In the genomic region with DNA sequence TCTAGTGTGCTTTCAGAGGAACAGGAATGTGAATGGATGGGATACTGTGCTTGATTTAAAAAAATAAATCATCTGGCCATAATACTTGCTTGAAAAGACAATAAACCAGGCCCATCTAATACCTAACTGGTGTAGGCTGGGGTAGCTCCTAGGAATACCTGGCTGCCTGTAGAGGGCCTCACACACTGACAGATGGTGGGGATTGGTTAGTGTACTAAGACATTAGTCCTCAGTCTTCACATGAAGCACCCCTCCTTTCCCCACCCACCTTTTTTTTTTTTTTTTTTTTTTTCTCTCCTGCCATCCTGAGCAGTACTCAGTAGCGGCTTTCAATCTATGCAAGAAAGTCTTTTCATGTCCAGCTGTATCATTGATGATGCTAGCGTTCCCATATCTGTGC, we compare ENCODE assay signal across 22 cellular contexts.
"Had no signal": no experiment of that assay in that cellular context is flagged by ENCODE, and none has a peak within 500 bp of the region (broad histone marks: within the 10 kb centered on the region; RNA-seq: fewer than 3 reads in every experiment).

No MANE protein-coding gene starts in this region.

- H3K27me3 Mint-ChIP-seq: activated CD4-positive, alpha-beta T cell treated with anti-CD3 and anti-CD28 coated beads, Interleukin-2, amount 10 ng/mL, durations not matched to agents 7 days and 5 days; activated CD8-positive, alpha-beta memory T cell treated with anti-CD3 and anti-CD28 coated beads, Interleukin-2, amount 10 ng/mL, durations not matched to agents 7 days and 5 days; activated CD8-positive, alpha-beta T cell treated with anti-CD3 and anti-CD28 coated beads for 36 hours; activated naive CD4-positive, alpha-beta T cell treated with anti-CD3 and anti-CD28 coated beads, Interleukin-2, amount 10 ng/mL, durations not matched to agents 7 days and 5 days; natural killer cell treated with Interleukin-12 subunit alpha and Interleukin-12 subunit beta and Interleukin-15 and Interleukin-18, amount 100 ng/mL, for 72 hours had no signal

- H3K4me1 Mint-ChIP-seq: activated CD4-positive, alpha-beta T cell treated with anti-CD3 and anti-CD28 coated beads, Interleukin-2, amount 10 ng/mL, durations not matched to agents 7 days and 5 days; activated CD8-positive, alpha-beta memory T cell treated with anti-CD3 and anti-CD28 coated beads, Interleukin-2, amount 10 ng/mL, durations not matched to agents 7 days and 5 days; activated naive CD4-positive, alpha-beta T cell treated with anti-CD3 and anti-CD28 coated beads, Interleukin-2, amount 10 ng/mL, durations not matched to agents 7 days and 5 days had no signal

- H3K9me3 Mint-ChIP-seq: activated CD4-positive, alpha-beta T cell treated with anti-CD3 and anti-CD28 coated beads, Interleukin-2, amount 10 ng/mL, durations not matched to agents 7 days and 5 days; activated CD8-positive, alpha-beta T cell treated with anti-CD3 and anti-CD28 coated beads for 36 hours had no signal

- H3K9me3 ChIP-seq: ovary, prostate gland, spleen, testis, uterus had no signal

- H3K36me3 ChIP-seq: left ventricle myocardium inferior, ovary, prostate gland, spleen, uterus had no signal

- DNase-seq: activated CD4-positive, alpha-beta T cell treated with anti-CD3 and anti-CD28 coated beads, Interleukin-2, amount 10 ng/mL, durations not matched to agents 7 days and 5 days; activated CD4-positive, CD25-positive, alpha-beta regulatory T cell treated with anti-CD3 and anti-CD28 coated beads, Interleukin-2, amount 50 U/mL, for 72 hours; activated CD8-positive, alpha-beta memory T cell treated with anti-CD3 and anti-CD28 coated beads, Interleukin-2, amount 10 ng/mL, durations not matched to agents 7 days and 5 days; activated CD8-positive, alpha-beta T cell treated with anti-CD3 and anti-CD28 coated beads for 36 hours; activated effector memory CD4-positive, alpha-beta T cell treated with anti-CD3 and anti-CD28 coated beads, Interleukin-2, amount 50 U/mL, for 16 hours; activated naive CD4-positive, alpha-beta T cell treated with anti-CD3 and anti-CD28 coated beads, Interleukin-2, amount 10 ng/mL, durations not matched to agents 7 days and 5 days; activated T-cell treated with anti-CD3 and anti-CD28 coated beads for 4 hours; cerebellar nuclear complex; left ventricle myocardium inferior; mammary epithelial cell; midbrain; ovary; spleen; stimulated activated CD4-positive, alpha-beta T cell treated with anti-CD3 and anti-CD28 coated beads, Interleukin-4, amount 100 ng/mL, for 1 hour; stimulated activated naive CD4-positive, alpha-beta T cell; testis; trophoblast cell; uterus had no signal

- H3K4me1 ChIP-seq: left ventricle myocardium inferior, prostate gland, spleen, testis, uterus had no signal

- H3K36me3 Mint-ChIP-seq: activated CD8-positive, alpha-beta memory T cell treated with anti-CD3 and anti-CD28 coated beads, Interleukin-2, amount 10 ng/mL, durations not matched to agents 7 days and 5 days; activated naive CD4-positive, alpha-beta T cell treated with anti-CD3 and anti-CD28 coated beads, Interleukin-2, amount 10 ng/mL, durations not matched to agents 7 days and 5 days; natural killer cell treated with Interleukin-12 subunit alpha and Interleukin-12 subunit beta and Interleukin-15 and Interleukin-18, amount 100 ng/mL, for 72 hours had no signal

- ATAC-seq: activated CD8-positive, alpha-beta memory T cell treated with anti-CD3 and anti-CD28 coated beads, Interleukin-2, amount 10 ng/mL, durations not matched to agents 7 days and 5 days; activated CD8-positive, alpha-beta T cell treated with anti-CD3 and anti-CD28 coated beads for 36 hours; natural killer cell treated with Interleukin-12 subunit alpha and Interleukin-12 subunit beta and Interleukin-15 and Interleukin-18, amount 100 ng/mL, for 72 hours had no signal

- H3K27me3 ChIP-seq: ovary, spleen, testis, uterus had no signal

- H3K27ac Mint-ChIP-seq: activated CD4-positive, alpha-beta T cell treated with anti-CD3 and anti-CD28 coated beads, Interleukin-2, amount 10 ng/mL, durations not matched to agents 7 days and 5 days; activated CD8-positive, alpha-beta memory T cell treated with anti-CD3 and anti-CD28 coated beads, Interleukin-2, amount 10 ng/mL, durations not matched to agents 7 days and 5 days; activated CD8-positive, alpha-beta T cell treated with anti-CD3 and anti-CD28 coated beads for 36 hours; activated naive CD4-positive, alpha-beta T cell treated with anti-CD3 and anti-CD28 coated beads, Interleukin-2, amount 10 ng/mL, durations not matched to agents 7 days and 5 days; natural killer cell treated with Interleukin-12 subunit alpha and Interleukin-12 subunit beta and Interleukin-15 and Interleukin-18, amount 100 ng/mL, for 72 hours had no signal

- H3K4me3 ChIP-seq: coronary artery, left ventricle myocardium inferior, ovary, prostate gland, spleen, testis, uterus had no signal

- H3K27ac ChIP-seq: coronary artery, epithelial cell of prostate, left ventricle myocardium inferior, ovary, prostate gland, spleen, testis, uterus had no signal

- H3K4me3 Mint-ChIP-seq: activated CD4-positive, alpha-beta T cell treated with anti-CD3 and anti-CD28 coated beads, Interleukin-2, amount 10 ng/mL, durations not matched to agents 7 days and 5 days; activated CD8-positive, alpha-beta memory T cell treated with anti-CD3 and anti-CD28 coated beads, Interleukin-2, amount 10 ng/mL, durations not matched to agents 7 days and 5 days; activated CD8-positive, alpha-beta T cell treated with anti-CD3 and anti-CD28 coated beads for 36 hours; activated naive CD4-positive, alpha-beta T cell treated with anti-CD3 and anti-CD28 coated beads, Interleukin-2, amount 10 ng/mL, durations not matched to agents 7 days and 5 days; natural killer cell treated with Interleukin-12 subunit alpha and Interleukin-12 subunit beta and Interleukin-15 and Interleukin-18, amount 100 ng/mL, for 72 hours had no signal
